Comparison of ENCODE assay signal across 1 cellular context in genomic region chr14:89086060-89086382, GRCh38.
TF ChIP-seq lines count a peak whose summit lies in the region.

No MANE protein-coding gene starts in this region.

TF ChIP-seq in IMR-90, 13 proteins besides CTCF, POLR2A, EP300 and RAD21:
- TF ChIP-seq CEBPB (IDR thresholded peaks at IDR 0.05; ENCODE audit: low read depth, low read length) (no peak), USF2 (IDR thresholded peaks at IDR 0.05; ENCODE audit: low read depth, low read length) (peak; percentile 49; the same call in 1 of the 2 replicates), FOS (IDR thresholded peaks at IDR 0.05; ENCODE audit: low read depth, low read length) (no peak), RCOR1 (IDR thresholded peaks at IDR 0.05; ENCODE audit: insufficient replicate concordance, low read length) (no peak)
